10 cellular contexts compared by ENCODE assay signal in the genomic region with DNA sequence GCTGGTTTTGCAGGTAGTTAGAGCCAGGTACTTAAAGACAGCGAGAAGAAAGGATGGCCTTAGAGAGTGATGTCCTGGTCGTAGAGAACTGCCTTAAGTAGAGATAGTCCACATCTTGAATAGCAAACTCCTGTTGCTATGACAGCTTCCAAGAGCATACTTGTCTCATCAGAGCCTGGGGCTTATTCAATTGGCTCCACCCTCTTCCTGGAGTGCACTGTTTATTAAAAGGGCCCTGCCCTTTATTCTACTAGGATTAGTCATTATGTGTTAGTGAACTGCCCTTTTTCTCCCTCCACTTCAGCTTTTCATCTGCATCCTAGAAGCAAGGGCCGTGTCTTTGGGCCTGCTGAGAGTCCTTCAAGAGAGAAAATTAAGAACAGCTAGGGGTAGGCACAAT.
DNase-seq lines count a peak whose midpoint lies in the region; ATAC-seq and TF ChIP-seq lines count a peak whose summit lies in the region.
"Had no signal": no experiment of that assay in that cellular context is flagged by ENCODE, and none has a peak within 500 bp of the region (broad histone marks: within the 10 kb centered on the region; RNA-seq: fewer than 3 reads in every experiment).

No MANE protein-coding gene starts in this region.

- TF ChIP-seq POLR2A in GM18505 (IDR thresholded peaks at IDR 0.05; ENCODE audit: borderline replicate concordance, extremely low read depth, insufficient read depth, insufficient read length) (no peak), testis (IDR thresholded peaks at IDR 0.05) (no peak)

- no peak overlapping the region for H3K27ac ChIP-seq in colonic mucosa
- H3K27ac ChIP-seq in testis = no peak overlapping the region
- H3K27ac ChIP-seq: esophagus muscularis mucosa had no signal

- H3K36me3 ChIP-seq in adipocyte (ENCODE audit: control insufficient read depth, insufficient read depth, low read length, severe bottlenecking) (no peaks in the 10 kb centered on the region), colonic mucosa (no peaks in the 10 kb centered on the region), testis (ENCODE audit: low read depth, missing control alignments) (no peaks in the 10 kb centered on the region)
- H3K36me3 ChIP-seq: esophagus muscularis mucosa had no signal

- ATAC-seq in GM18505 (IDR thresholded peaks at IDR 0.05; ENCODE audit: unreplicated experiment) = no peak

- DNase-seq in DMS153 (lab: John Stamatoyannopoulos, UW) = peak; percentile 71
- DNase-seq in HFF-Myc (ENCODE audit: extremely low read depth, low read depth) = peak; percentile 51
- peak; percentile 38 for DNase-seq in adipocyte (ENCODE audit: low read depth)
- peak; percentile 71 for DNase-seq in kidney tubule cell (ENCODE audit: low spot score)
- no peak for DNase-seq in colonic mucosa
- no peak for DNase-seq in testis
- no peak for DNase-seq in stimulated activated naive CD4-positive, alpha-beta T cell treated with Interleukin-2 at 50 U/mL for 16 hours (lab: John Stamatoyannopoulos, UW)
- DNase-seq: anterior cingulate cortex had no signal

- H3K4me1 ChIP-seq in adipocyte (ENCODE audit: control insufficient read depth, insufficient read depth, low read length) (peaks cover 17% of the 10 kb centered on the region), colonic mucosa (no peaks in the 10 kb centered on the region), testis (no peaks in the 10 kb centered on the region)

- no peaks in the 10 kb centered on the region for H3K27me3 ChIP-seq in adipocyte (replicated peaks; ENCODE audit: control insufficient read depth, insufficient read depth, low read length)
- H3K27me3 ChIP-seq in colonic mucosa = no peaks in the 10 kb centered on the region
- no peaks in the 10 kb centered on the region for H3K27me3 ChIP-seq in testis
- H3K27me3 ChIP-seq: esophagus muscularis mucosa had no signal

- H3K9ac ChIP-seq in adipocyte (ENCODE audit: low read length) (no peak overlapping the region), colonic mucosa (ENCODE audit: low read depth in 2 of 2, low read length in 2 of 2) (no peak overlapping the region)

- H3K4me3 ChIP-seq in HFF-Myc (replicated peaks; ENCODE audit: low read depth, low read length) (no peak overlapping the region), adipocyte (ENCODE audit: low read length) (no peak overlapping the region), colonic mucosa (no peak overlapping the region), testis (no peak overlapping the region)
- H3K4me3 ChIP-seq: esophagus muscularis mucosa had no signal

- WGBS in testis, 2 donors = 45 to 66% methylated on average over 3 of the region's 3 CpGs

- intact Hi-C loops in colonic mucosa (cut with DNase I) = no loop called here
- intact Hi-C loops in testis (cut with DNase I; ENCODE audit: low total_unique reads) = no loop called here

- TF ChIP-seq CTCF in HFF-Myc (IDR thresholded peaks at IDR 0.05; ENCODE audit: low read depth, low read length, missing control alignments) = no peak
- no peak for TF ChIP-seq CTCF in colonic mucosa (IDR thresholded peaks at IDR 0.05)
- no peak for TF ChIP-seq CTCF in testis (IDR thresholded peaks at IDR 0.05)

- H3K9me3 ChIP-seq in adipocyte (ENCODE audit: control insufficient read depth, low read length) = peaks cover 22% of the 10 kb centered on the region
- H3K9me3 ChIP-seq in colonic mucosa = no peaks in the 10 kb centered on the region
- no peaks in the 10 kb centered on the region for H3K9me3 ChIP-seq in testis
- H3K9me3 ChIP-seq: esophagus muscularis mucosa had no signal

Comparison
In these comparisons a context has a peak if more than half of its experiments do, and no peak if none do; other contexts are left out.
1. DNase-seq: peak in DMS153 (single experiment), HFF-Myc (single experiment), adipocyte (single experiment) and kidney tubule cell (single experiment); none in colonic mucosa (single experiment), testis (single experiment) and stimulated activated naive CD4-positive, alpha-beta T cell treated with Interleukin-2 at 50 U/mL for 16 hours (single experiment).